ENCODE assay signal across 1 cellular context in genomic region chr3:12471228-12471627, GRCh38.
TF ChIP-seq lines count a peak whose summit lies in the region.

No MANE protein-coding gene starts in this region.

TF ChIP-seq in HepG2, 621 proteins besides CTCF, POLR2A, EP300 and RAD21 (continued from another document):
- peak; percentile 58 for TF ChIP-seq ZNF687 (CRISPR knock-in tag; IDR thresholded peaks at IDR 0.05)
- TF ChIP-seq ADNP (CRISPR knock-in tag; IDR thresholded peaks at IDR 0.05): no peak
- peak; percentile 56; the same call in 1 of the 2 replicates for TF ChIP-seq HIC2 (CRISPR knock-in tag; IDR thresholded peaks at IDR 0.05; ENCODE audit: low read depth)
- TF ChIP-seq HOMEZ (CRISPR knock-in tag; IDR thresholded peaks at IDR 0.05; ENCODE audit: low read depth): 0 out of 2 replicates have a peak, but pooled peaks have one; percentile 13
- peak; percentile 27; the same call in 1 of the 2 replicates for TF ChIP-seq STAG1 (CRISPR knock-in tag; IDR thresholded peaks at IDR 0.05)
- no peak for TF ChIP-seq ZSCAN20 (CRISPR knock-in tag; IDR thresholded peaks at IDR 0.05; ENCODE audit: borderline replicate concordance)
- no peak for TF ChIP-seq ZNF292 (CRISPR knock-in tag; IDR thresholded peaks at IDR 0.05; ENCODE audit: borderline replicate concordance, low read depth)
